ENCODE assay signal across 1 cellular context in genomic region chr17:82826211-82826610, GRCh38.
TF ChIP-seq lines count a peak whose summit lies in the region.

No MANE protein-coding gene starts in this region.

TF ChIP-seq in A549, 52 proteins besides CTCF, POLR2A, EP300 and RAD21 (continued from another document):
- no peak for TF ChIP-seq KDM5A (IDR thresholded peaks at IDR 0.05)
